In the genomic region with DNA sequence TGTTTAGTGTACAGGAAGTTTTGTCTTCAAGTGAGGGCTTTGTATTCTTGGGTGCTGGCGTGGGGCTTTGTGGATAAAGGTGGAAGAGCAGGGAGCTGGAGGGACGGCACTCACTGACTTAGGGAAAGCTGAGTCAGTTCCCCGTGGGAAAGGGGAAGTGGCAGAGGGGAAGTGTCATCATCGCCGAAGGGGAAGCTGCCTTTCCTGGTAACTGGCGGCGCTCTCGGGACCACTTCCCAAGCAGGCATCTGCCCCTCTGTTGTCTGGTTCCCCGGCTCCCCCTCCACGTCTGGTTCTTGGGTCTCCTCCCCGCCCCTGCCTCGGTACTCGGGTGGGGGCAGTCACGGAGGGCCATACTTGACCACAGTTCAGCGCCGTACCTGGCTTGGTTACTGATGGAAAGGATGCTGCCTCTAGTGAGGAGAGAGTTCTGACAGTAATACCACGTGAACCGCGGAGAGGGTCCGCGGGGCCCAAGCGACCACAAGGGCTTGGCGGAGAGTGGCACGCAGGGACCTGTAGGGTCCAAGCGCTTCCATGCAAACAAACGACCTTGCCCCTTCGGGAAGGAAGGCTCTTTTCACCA, we compare ENCODE assay signal across 8 cellular contexts. TPM values are rescaled to one million over a fixed set of nuclear protein-coding genes. Genes with fewer than 3 reads are reported as not detected.
A peak's percentile ranks its signal among the peaks of the same experiment; 100 is the strongest.
DNase-seq lines count a peak whose midpoint lies in the region; ATAC-seq and TF ChIP-seq lines count a peak whose summit lies in the region.

No MANE protein-coding gene starts in this region.

- H3K27ac ChIP-seq in SU-DHL-6 (ENCODE audit: low read depth, low read length) = peak overlapping the region; percentile 94
- H3K27ac ChIP-seq in colonic mucosa = peak overlapping the region; percentile 93

- peak; percentile 3 for ATAC-seq in HG02840 (IDR thresholded peaks at IDR 0.05; ENCODE audit: low FRiP score, unreplicated experiment)
- peak; percentile 21 for ATAC-seq in left colon

- no peaks in the 10 kb centered on the region for H3K36me3 ChIP-seq in SU-DHL-6 (ENCODE audit: low read length)
- H3K36me3 ChIP-seq in colonic mucosa = peaks cover 5% of the 10 kb centered on the region

- H3K9me2 ChIP-seq in SU-DHL-6 (replicated peaks; ENCODE audit: insufficient read depth, low read length) = no peaks in the 10 kb centered on the region

- H3K4me2 ChIP-seq in SU-DHL-6 (ENCODE audit: low read depth, low read length, poor library complexity, severe bottlenecking) = peak overlapping the region; percentile 92

- H3K9ac ChIP-seq in SU-DHL-6 (ENCODE audit: low read length) (peak overlapping the region; percentile 80), colonic mucosa (ENCODE audit: low read depth in 2 of 2, low read length in 2 of 2) (peak overlapping the region; percentile 97)

- H4K20me1 ChIP-seq in SU-DHL-6 (ENCODE audit: low read depth, low read length) = no peaks in the 10 kb centered on the region

- no peaks in the 10 kb centered on the region for H3K27me3 ChIP-seq in SU-DHL-6 (ENCODE audit: low read length)
- H3K27me3 ChIP-seq in colonic mucosa = no peaks in the 10 kb centered on the region

- H3F3A ChIP-seq in SU-DHL-6 (ENCODE audit: insufficient read depth) = peaks cover 39% of the 10 kb centered on the region

- H2AFZ ChIP-seq in SU-DHL-6 (ENCODE audit: low read depth, low read length, severe bottlenecking) = no peak overlapping the region

- peaks cover 17% of the 10 kb centered on the region; the same call in 1 of the 2 replicates for H3K79me2 ChIP-seq in SU-DHL-6 (ENCODE audit: insufficient read depth, low read length)

- intact Hi-C loops in colonic mucosa (cut with DNase I) (no loop called here), left colon (cut with DNase I, micrococcal nuclease) (no loop called here)

- H3K4me1 ChIP-seq in colonic mucosa = peaks cover 29% of the 10 kb centered on the region

- peak; percentile 93 for DNase-seq in EH (ENCODE audit: low read depth)
- peak; percentile 76 for DNase-seq in colonic mucosa
- DNase-seq in left colon = peak; percentile 65 to 79
- DNase-seq in stimulated activated CD4-positive, alpha-beta T cell treated with anti-CD3 and anti-CD28 coated beads, Interleukin-4, amount 100 ng/mL, for 1 hour = peak; percentile 59
- DNase-seq in GM20000 (ENCODE audit: low spot score) = no peak
- DNase-seq in NCI-H510A (lab: John Stamatoyannopoulos, UW) = no peak

- H3K9me3 ChIP-seq in SU-DHL-6 (ENCODE audit: insufficient read depth, low read length) (no peaks in the 10 kb centered on the region), colonic mucosa (no peaks in the 10 kb centered on the region)

- TF ChIP-seq CTCF in SU-DHL-6 (IDR thresholded peaks at IDR 0.05; ENCODE audit: insufficient read depth, low read length, poor library complexity, severe bottlenecking) (no peak), colonic mucosa (IDR thresholded peaks at IDR 0.05) (no peak), GM20000 (IDR thresholded peaks at IDR 0.05; ENCODE audit: extremely low read depth, missing control alignments) (no peak)

- H3K4me3 ChIP-seq in SU-DHL-6 (ENCODE audit: insufficient read depth, low read length, poor library complexity, severe bottlenecking) (peak overlapping the region; percentile 76), colonic mucosa (peak overlapping the region; percentile 76)

RNA-seq across cellular contexts. Expression of a gene that starts 9.0 kb away (rescaled TPM):
- total RNA-seq in colonic mucosa = 10 to 100 TPM; 32.7 to 42.6 TPM
- total RNA-seq in left colon = 10 to 100 TPM; 49.5 to 50.4 TPM

RNA-seq across cellular contexts. Expression of a gene that starts 11.8 kb away (rescaled TPM):
- 1 to 10 TPM; 2.5 to 2.7 TPM for total RNA-seq in colonic mucosa
- total RNA-seq in left colon = 1 to 10 TPM; 3.8 to 6.1 TPM

RNA-seq across cellular contexts. Expression of a gene that starts 14.3 kb away (rescaled TPM):
- 100 to 1,000 TPM in 1 of 2 donors, 10 to 100 TPM in 1; 59.5 to 133 TPM for total RNA-seq in colonic mucosa
- total RNA-seq in left colon = 10 to 100 TPM; 49.7 to 83.0 TPM

RNA-seq across cellular contexts. Expression of a gene that starts 14.8 kb away (rescaled TPM):
- total RNA-seq in colonic mucosa (10 to 100 TPM in 1 of 2 donors, 1 to 10 TPM in 1; 9.4 to 18.2 TPM), left colon (1 to 10 TPM; 8.3 to 9.0 TPM)

RNA-seq across cellular contexts. Expression of a gene that starts 45.5 kb away (rescaled TPM):
- total RNA-seq in colonic mucosa (100 to 1,000 TPM in 1 of 2 donors, 10 to 100 TPM in 1; 56.3 to 108 TPM), left colon (10 to 100 TPM; 51.3 to 51.9 TPM)

Comparison
In these comparisons a context has a peak if more than half of its experiments do, and no peak if none do; other contexts are left out.
1. DNase-seq: peak in EH (single experiment), colonic mucosa (single experiment), left colon (2 of 2) and stimulated activated CD4-positive, alpha-beta T cell treated with anti-CD3 and anti-CD28 coated beads, Interleukin-4, amount 100 ng/mL, for 1 hour (single experiment); none in GM20000 (single experiment) and NCI-H510A (single experiment).